In genomic region chr1:68495968-68496679, GRCh38 we compare ENCODE assay signal across 8 cellular contexts. TPM values are rescaled to one million over a fixed set of nuclear protein-coding genes. Genes with fewer than 3 reads are reported as not detected.
DNase-seq lines count a peak whose midpoint lies in the region; ATAC-seq and TF ChIP-seq lines count a peak whose summit lies in the region.

No MANE protein-coding gene starts in this region.

- DNase-seq in SJSA1 (ENCODE audit: low read depth in 1 of 2, low spot score in 2 of 2), result peak in 1 of 2 experiments; percentile 40
- no peak for DNase-seq in fibroblast of mammary gland (ENCODE audit: low read depth)
- DNase-seq in gastrocnemius medialis, result no peak
- no peak for DNase-seq in AG20443 (ENCODE audit: low spot score)

- in situ Hi-C loops in gastrocnemius medialis (cut with MboI; ENCODE audit: low sequenced_read_pairs in 4 of 4), result no loop called here

- H3K9me3 ChIP-seq in SJSA1 (replicated peaks) (no peaks in the 10 kb centered on the region), gastrocnemius medialis (no peaks in the 10 kb centered on the region)

- peak overlapping the region; percentile 83 for H3K4me3 ChIP-seq in SJSA1
- peak overlapping the region; percentile 98 for H3K4me3 ChIP-seq in fibroblast of mammary gland (ENCODE audit: control insufficient read depth, low read depth, low read length)
- peak overlapping the region; percentile 62 to 82 (median 73) for H3K4me3 ChIP-seq in gastrocnemius medialis

- intact Hi-C loops in gastrocnemius medialis (cut with DNase I; ENCODE audit: low total_unique reads), result no loop called here

- no peaks in the 10 kb centered on the region for H3K27me3 ChIP-seq in SJSA1 (replicated peaks)
- H3K27me3 ChIP-seq in gastrocnemius medialis, result no peaks in the 10 kb centered on the region

- peak; percentile 21; the same call in 1 of the 2 replicates for TF ChIP-seq CTCF in C4-2B (conservative IDR thresholded peaks at IDR 0.05)
- TF ChIP-seq CTCF in fibroblast of mammary gland (conservative IDR thresholded peaks at IDR 0.05; ENCODE audit: control insufficient read depth, insufficient read depth, low read depth, low read length), result no peak
- no peak for TF ChIP-seq CTCF in gastrocnemius medialis (IDR thresholded peaks at IDR 0.05 in 4 of 5, conservative IDR thresholded peaks at IDR 0.05 in 1 of 5)

- H3K36me3 ChIP-seq in SJSA1, result peaks cover 33% of the 10 kb centered on the region
- no peaks in the 10 kb centered on the region for H3K36me3 ChIP-seq in gastrocnemius medialis

- H3K27ac ChIP-seq in C4-2B, result peak overlapping the region; percentile 84
- peak overlapping the region; percentile 97 for H3K27ac ChIP-seq in SJSA1
- no peak overlapping the region for H3K27ac ChIP-seq in gastrocnemius medialis

- peaks cover 12% of the 10 kb centered on the region for H3K4me1 ChIP-seq in SJSA1 (replicated peaks)
- H3K4me1 ChIP-seq in gastrocnemius medialis, result peaks cover 10 to 19% of the 10 kb centered on the region in 2 donors

- ATAC-seq in GM18870 (IDR thresholded peaks at IDR 0.05; ENCODE audit: unreplicated experiment), result peak; percentile 29
- ATAC-seq in HG03442 (IDR thresholded peaks at IDR 0.05; ENCODE audit: unreplicated experiment), result peak; percentile 13
- no peak for ATAC-seq in gastrocnemius medialis
- ATAC-seq in GM19467 (IDR thresholded peaks at IDR 0.05; ENCODE audit: unreplicated experiment), result no peak

- no peak for TF ChIP-seq POLR2A in gastrocnemius medialis (IDR thresholded peaks at IDR 0.05)

RNA-seq across cellular contexts. Expression of gene DEPDC1, which starts 0.8 kb away (rescaled TPM):
- 49.5 and 75.1 TPM in 2 replicates for total RNA-seq in SJSA1 (2014; rRNA removed; shearing (Covaris generic))
- under 1 TPM in 1 of 4 donors, not detected in 3; 0.11 TPM for total RNA-seq in gastrocnemius medialis

RNA-seq across cellular contexts. Expression of gene RPE65, which starts 46.4 kb away (rescaled TPM):
- total RNA-seq in SJSA1 (2014; rRNA removed; shearing (Covaris generic)), result not detected in 2 replicates
- not detected for total RNA-seq in gastrocnemius medialis

Comparison
In these comparisons a context has a peak if more than half of its experiments do, and no peak if none do; other contexts are left out.
1. H3K27ac ChIP-seq: peak in C4-2B (single experiment) and SJSA1 (single experiment); none in gastrocnemius medialis (0 of 4).
2. ATAC-seq: peak in GM18870 (single experiment) and HG03442 (single experiment); none in gastrocnemius medialis (0 of 2) and GM19467 (single experiment).
3. RNA of gene DEPDC1, which starts 0.8 kb away (total RNA-seq): 49.5 to 75.1 TPM in SJSA1; 0.11 TPM in gastrocnemius medialis; every median in the first group is over 10 times any median in the second.
4. Peak in every context shown above with its lines, with median percentiles within 50 percentile points of each other: H3K4me3 ChIP-seq.